ENCODE assay signal across 1 cellular context in genomic region chr3:146544013-146544928, GRCh38.
TF ChIP-seq lines count a peak whose summit lies in the region.

Gene PLSCR1, minus strand, starts transcription at chr3:146544607. Its CDS starts 8,055 bp downstream, at chr3:146536552.

TF ChIP-seq in HepG2, 621 proteins besides CTCF, POLR2A, EP300 and RAD21 (continued from another document and continues in another):
- TF ChIP-seq PCBP1 (IDR thresholded peaks at IDR 0.05; ENCODE audit: borderline replicate concordance, low read depth, low read length) (0 out of 2 replicates have a peak, but pooled peaks have one; percentile 40), TMF1 (CRISPR knock-in tag; IDR thresholded peaks at IDR 0.05; ENCODE audit: low read depth) (no peak), ZKSCAN5 (CRISPR knock-in tag; IDR thresholded peaks at IDR 0.05) (no peak), NCOR1 (IDR thresholded peaks at IDR 0.05; ENCODE audit: borderline replicate concordance, low read length) (no peak), ATAD3A (CRISPR knock-in tag; IDR thresholded peaks at IDR 0.05) (no peak), THAP7 (CRISPR knock-in tag; IDR thresholded peaks at IDR 0.05) (peak; percentile 45; the same call in 1 of the 2 replicates), SKI (IDR thresholded peaks at IDR 0.05; ENCODE audit: partially characterized antibody) (no peak), GTF2F1 (IDR thresholded peaks at IDR 0.05; ENCODE audit: low read length) (no peak), TSC22D2 (CRISPR knock-in tag; IDR thresholded peaks at IDR 0.05; ENCODE audit: borderline replicate concordance) (no peak), ARID4A (CRISPR knock-in tag; IDR thresholded peaks at IDR 0.05; ENCODE audit: borderline replicate concordance) (peak; percentile 71), NR2F2 (IDR thresholded peaks at IDR 0.05; ENCODE audit: borderline replicate concordance, low read depth) (no peak), MAFK (conservative IDR thresholded peaks at IDR 0.05 in 1 of 2, IDR thresholded peaks at IDR 0.05 in 1 of 2; ENCODE audit: low read length in 2 of 2) (no peak), GTF3A (CRISPR knock-in tag; conservative IDR thresholded peaks at IDR 0.05) (no peak), RBAK (CRISPR knock-in tag; IDR thresholded peaks at IDR 0.05) (no peak), KDM6A (CRISPR knock-in tag; IDR thresholded peaks at IDR 0.05; ENCODE audit: low read depth) (no peak), ZNF784 (CRISPR knock-in tag; IDR thresholded peaks at IDR 0.05; ENCODE audit: borderline replicate concordance) (no peak), SP1 (IDR thresholded peaks at IDR 0.05) (no peak), SP1 (CRISPR knock-in tag; IDR thresholded peaks at IDR 0.05) (no peak), MLX (CRISPR knock-in tag; IDR thresholded peaks at IDR 0.05) (0 out of 2 replicates have a peak, but pooled peaks have one; percentile 29), TFAP4 (IDR thresholded peaks at IDR 0.05; ENCODE audit: borderline replicate concordance, low read depth) (peak; percentile 55; the same call in 1 of the 2 replicates), ZSCAN5A (CRISPR knock-in tag; IDR thresholded peaks at IDR 0.05; ENCODE audit: borderline replicate concordance) (peak; percentile 27; the same call in 1 of the 2 replicates), SALL1 (CRISPR knock-in tag; IDR thresholded peaks at IDR 0.05) (peak; percentile 75; the same call in 1 of the 2 replicates), TAF15 (IDR thresholded peaks at IDR 0.05; ENCODE audit: low read depth, low read length, poor library complexity, severe bottlenecking) (no peak), AGO1 (IDR thresholded peaks at IDR 0.05; ENCODE audit: low read depth, low read length, poor library complexity, severe bottlenecking) (peak; percentile 89), RORA (CRISPR knock-in tag; IDR thresholded peaks at IDR 0.05) (no peak), SIX4 (CRISPR knock-in tag; IDR thresholded peaks at IDR 0.05) (no peak), SAP130 (CRISPR knock-in tag; IDR thresholded peaks at IDR 0.05; ENCODE audit: low read depth) (peak; percentile 75), ZHX2 (IDR thresholded peaks at IDR 0.05; ENCODE audit: low read depth) (no peak), ZHX2 (CRISPR knock-in tag; IDR thresholded peaks at IDR 0.05; ENCODE audit: borderline replicate concordance) (no peak), ZNF383 (CRISPR knock-in tag; IDR thresholded peaks at IDR 0.05; ENCODE audit: borderline replicate concordance) (no peak), SRSF9 (IDR thresholded peaks at IDR 0.05; ENCODE audit: borderline replicate concordance, insufficient read depth, low read depth, low read length, poor library complexity, severe bottlenecking) (no peak), ZFAT (CRISPR knock-in tag; conservative IDR thresholded peaks at IDR 0.05) (no peak), HINFP (CRISPR knock-in tag; IDR thresholded peaks at IDR 0.05; ENCODE audit: low read depth) (no peak), ZNF253 (CRISPR knock-in tag; IDR thresholded peaks at IDR 0.05; ENCODE audit: borderline replicate concordance) (no peak)
- TF ChIP-seq, protein P1, sequence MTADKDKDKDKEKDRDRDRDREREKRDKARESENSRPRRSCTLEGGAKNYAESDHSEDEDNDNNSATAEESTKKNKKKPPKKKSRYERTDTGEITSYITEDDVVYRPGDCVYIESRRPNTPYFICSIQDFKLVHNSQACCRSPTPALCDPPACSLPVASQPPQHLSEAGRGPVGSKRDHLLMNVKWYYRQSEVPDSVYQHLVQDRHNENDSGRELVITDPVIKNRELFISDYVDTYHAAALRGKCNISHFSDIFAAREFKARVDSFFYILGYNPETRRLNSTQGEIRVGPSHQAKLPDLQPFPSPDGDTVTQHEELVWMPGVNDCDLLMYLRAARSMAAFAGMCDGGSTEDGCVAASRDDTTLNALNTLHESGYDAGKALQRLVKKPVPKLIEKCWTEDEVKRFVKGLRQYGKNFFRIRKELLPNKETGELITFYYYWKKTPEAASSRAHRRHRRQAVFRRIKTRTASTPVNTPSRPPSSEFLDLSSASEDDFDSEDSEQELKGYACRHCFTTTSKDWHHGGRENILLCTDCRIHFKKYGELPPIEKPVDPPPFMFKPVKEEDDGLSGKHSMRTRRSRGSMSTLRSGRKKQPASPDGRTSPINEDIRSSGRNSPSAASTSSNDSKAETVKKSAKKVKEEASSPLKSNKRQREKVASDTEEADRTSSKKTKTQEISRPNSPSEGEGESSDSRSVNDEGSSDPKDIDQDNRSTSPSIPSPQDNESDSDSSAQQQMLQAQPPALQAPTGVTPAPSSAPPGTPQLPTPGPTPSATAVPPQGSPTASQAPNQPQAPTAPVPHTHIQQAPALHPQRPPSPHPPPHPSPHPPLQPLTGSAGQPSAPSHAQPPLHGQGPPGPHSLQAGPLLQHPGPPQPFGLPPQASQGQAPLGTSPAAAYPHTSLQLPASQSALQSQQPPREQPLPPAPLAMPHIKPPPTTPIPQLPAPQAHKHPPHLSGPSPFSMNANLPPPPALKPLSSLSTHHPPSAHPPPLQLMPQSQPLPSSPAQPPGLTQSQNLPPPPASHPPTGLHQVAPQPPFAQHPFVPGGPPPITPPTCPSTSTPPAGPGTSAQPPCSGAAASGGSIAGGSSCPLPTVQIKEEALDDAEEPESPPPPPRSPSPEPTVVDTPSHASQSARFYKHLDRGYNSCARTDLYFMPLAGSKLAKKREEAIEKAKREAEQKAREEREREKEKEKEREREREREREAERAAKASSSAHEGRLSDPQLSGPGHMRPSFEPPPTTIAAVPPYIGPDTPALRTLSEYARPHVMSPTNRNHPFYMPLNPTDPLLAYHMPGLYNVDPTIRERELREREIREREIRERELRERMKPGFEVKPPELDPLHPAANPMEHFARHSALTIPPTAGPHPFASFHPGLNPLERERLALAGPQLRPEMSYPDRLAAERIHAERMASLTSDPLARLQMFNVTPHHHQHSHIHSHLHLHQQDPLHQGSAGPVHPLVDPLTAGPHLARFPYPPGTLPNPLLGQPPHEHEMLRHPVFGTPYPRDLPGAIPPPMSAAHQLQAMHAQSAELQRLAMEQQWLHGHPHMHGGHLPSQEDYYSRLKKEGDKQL (CRISPR knock-in tag; IDR thresholded peaks at IDR 0.05; ENCODE audit: low read depth), result no peak
